30 cellular contexts compared by ENCODE assay signal in the genomic region with DNA sequence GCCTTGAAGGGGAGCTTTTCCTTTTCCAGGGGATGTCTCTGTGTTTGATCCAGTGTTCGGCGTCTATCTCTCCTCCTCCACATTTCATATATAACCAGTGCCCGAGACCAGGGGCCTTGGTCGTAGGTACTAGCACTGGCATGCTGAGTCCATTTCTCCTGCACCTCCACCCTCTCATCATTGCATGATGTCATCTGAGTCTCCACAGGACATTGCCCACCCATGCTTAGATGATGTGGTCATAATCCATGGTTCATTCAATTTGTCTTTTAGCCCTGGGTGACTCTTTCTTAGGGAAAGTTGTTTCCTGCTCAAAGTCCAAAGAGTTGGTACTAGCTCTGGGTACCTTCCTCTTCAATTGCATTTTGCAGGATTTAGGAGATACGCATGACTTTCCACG.
"Had no signal": no experiment of that assay in that cellular context is flagged by ENCODE, and none has a peak within 500 bp of the region (broad histone marks: within the 10 kb centered on the region; RNA-seq: fewer than 3 reads in every experiment).

No MANE protein-coding gene starts in this region.

- H3K4me3 Mint-ChIP-seq: naive B cell; natural killer cell treated with Interleukin-12 subunit alpha and Interleukin-12 subunit beta and Interleukin-15 and Interleukin-18, amount 100 ng/mL, for 72 hours; nephron progenitor cell; neural crest cell; stimulated activated memory B cell treated with anti-CD40 and anti-IgM and Interleukin-4, amounts not matched to agents 10 μg/mL and 1 μg/mL and 100 μg/mL, for 72 hours; stimulated activated naive CD8-positive, alpha-beta T cell treated with anti-CD3 and anti-CD28 coated beads, Interleukin-15, amount 100 ng/mL, for 72 hours had no signal

- H3K4me3 ChIP-seq: pancreas, psoas muscle, skin epidermis, smooth muscle cell, spleen, thoracic aorta, thyroid gland, tibial nerve, upper lobe of left lung, vagina had no signal

- H3K36me3 Mint-ChIP-seq: naive B cell; naive thymus-derived CD8-positive, alpha-beta T cell; natural killer cell treated with Interleukin-12 subunit alpha and Interleukin-12 subunit beta and Interleukin-15 and Interleukin-18, amount 100 ng/mL, for 72 hours; stimulated activated memory B cell treated with anti-CD40 and anti-IgM and Interleukin-4, amounts not matched to agents 10 μg/mL and 1 μg/mL and 100 μg/mL, for 72 hours had no signal

- H3K9me3 Mint-ChIP-seq: naive thymus-derived CD8-positive, alpha-beta T cell; natural killer cell treated with Interleukin-12 subunit alpha and Interleukin-12 subunit beta and Interleukin-15 and Interleukin-18, amount 100 ng/mL, for 72 hours; nephron progenitor cell; neural crest cell; stimulated activated naive CD8-positive, alpha-beta T cell treated with anti-CD3 and anti-CD28 coated beads, Interleukin-15, amount 100 ng/mL, for 72 hours had no signal

- ATAC-seq: naive thymus-derived CD8-positive, alpha-beta T cell; natural killer cell treated with Interleukin-12 subunit alpha and Interleukin-12 subunit beta and Interleukin-15 and Interleukin-18, amount 100 ng/mL, for 72 hours; pancreas; psoas muscle; right cardiac atrium; stimulated activated memory B cell treated with anti-CD40 and anti-IgM and Interleukin-4, amounts not matched to agents 10 μg/mL and 1 μg/mL and 100 μg/mL, for 72 hours; stimulated activated naive CD8-positive, alpha-beta T cell treated with anti-CD3 and anti-CD28 coated beads, Interleukin-15, amount 100 ng/mL, for 72 hours; stimulated activated naive CD8-positive, alpha-beta T cell treated with anti-CD3 and anti-CD28 coated beads, Interleukin-15, Interleukin-2, amounts not matched to agents 100 U/mL and 50 U/mL, for 24 hours had no signal

- H3K27me3 Mint-ChIP-seq: naive B cell; naive thymus-derived CD8-positive, alpha-beta T cell; stimulated activated memory B cell treated with anti-CD40 and anti-IgM and Interleukin-4, amounts not matched to agents 10 μg/mL and 1 μg/mL and 100 μg/mL, for 72 hours; stimulated activated naive CD8-positive, alpha-beta T cell treated with anti-CD3 and anti-CD28 coated beads, Interleukin-15, amount 100 ng/mL, for 72 hours had no signal

- H3K27ac Mint-ChIP-seq: naive B cell; natural killer cell treated with Interleukin-12 subunit alpha and Interleukin-12 subunit beta and Interleukin-15 and Interleukin-18, amount 100 ng/mL, for 72 hours; nephron progenitor cell; progenitor cell of endocrine pancreas; stimulated activated memory B cell treated with anti-CD40 and anti-IgM and Interleukin-4, amounts not matched to agents 10 μg/mL and 1 μg/mL and 100 μg/mL, for 72 hours; stimulated activated naive CD8-positive, alpha-beta T cell treated with anti-CD3 and anti-CD28 coated beads, Interleukin-15, amount 100 ng/mL, for 72 hours had no signal

- DNase-seq: naive B cell; naive thymus-derived CD8-positive, alpha-beta T cell; nephron progenitor cell; nucleus accumbens; pancreas; psoas muscle; right cardiac atrium; spleen; stimulated activated CD4-positive, alpha-beta T cell treated with anti-CD3 and anti-CD28 coated beads, Interleukin-12 subunit alpha, Interleukin-12 subunit beta, amount 100 ng/mL, for 4 hours; stimulated activated CD4-positive, alpha-beta T cell treated with anti-CD3 and anti-CD28 coated beads, Interleukin-1b, Interleukin-23, amount 100 ng/mL, for 48 hours; stimulated activated CD4-positive, alpha-beta T cell treated with anti-CD3 and anti-CD28 coated beads, Interleukin-4, amount 100 ng/mL, for 1 hour; stimulated activated CD4-positive, alpha-beta T cell treated with anti-CD3 and anti-CD28 coated beads, Interleukin-4, amount 100 ng/mL, for 4 hours; stimulated activated CD8-positive, alpha-beta memory T cell treated with anti-CD3 and anti-CD28 coated beads, Interleukin-4, amount 100 ng/mL, for 48 hours; stimulated activated naive CD4-positive, alpha-beta T cell; stimulated activated naive CD8-positive, alpha-beta T cell treated with anti-CD3 and anti-CD28 coated beads, Interleukin-15, amount 100 ng/mL, for 72 hours; stimulated activated naive CD8-positive, alpha-beta T cell treated with anti-CD3 and anti-CD28 coated beads, Interleukin-15, Interleukin-2, amounts not matched to agents 100 U/mL and 50 U/mL, for 24 hours; substantia nigra; thyroid gland; trophoblast cell; upper lobe of left lung had no signal

- H3K9me3 ChIP-seq: neutrophil, pancreas, psoas muscle, spleen, thoracic aorta, thyroid gland, tibial nerve, upper lobe of left lung, vagina had no signal

- H3K4me1 Mint-ChIP-seq: naive B cell; stimulated activated memory B cell treated with anti-CD40 and anti-IgM and Interleukin-4, amounts not matched to agents 10 μg/mL and 1 μg/mL and 100 μg/mL, for 72 hours had no signal

- H3K27ac ChIP-seq: neutrophil, pancreas, psoas muscle, skin epidermis, spleen, thoracic aorta, thyroid gland, tibial nerve, upper lobe of left lung, vagina had no signal

- H3K4me1 ChIP-seq: pancreas, psoas muscle, spleen had no signal

- H3K27me3 ChIP-seq: pancreas, thyroid gland, tibial nerve, upper lobe of left lung, vagina had no signal

- H3K36me3 ChIP-seq: neutrophil, pancreas, spleen, thoracic aorta, thyroid gland, tibial nerve, upper lobe of left lung, vagina had no signal
